In the genomic region with DNA sequence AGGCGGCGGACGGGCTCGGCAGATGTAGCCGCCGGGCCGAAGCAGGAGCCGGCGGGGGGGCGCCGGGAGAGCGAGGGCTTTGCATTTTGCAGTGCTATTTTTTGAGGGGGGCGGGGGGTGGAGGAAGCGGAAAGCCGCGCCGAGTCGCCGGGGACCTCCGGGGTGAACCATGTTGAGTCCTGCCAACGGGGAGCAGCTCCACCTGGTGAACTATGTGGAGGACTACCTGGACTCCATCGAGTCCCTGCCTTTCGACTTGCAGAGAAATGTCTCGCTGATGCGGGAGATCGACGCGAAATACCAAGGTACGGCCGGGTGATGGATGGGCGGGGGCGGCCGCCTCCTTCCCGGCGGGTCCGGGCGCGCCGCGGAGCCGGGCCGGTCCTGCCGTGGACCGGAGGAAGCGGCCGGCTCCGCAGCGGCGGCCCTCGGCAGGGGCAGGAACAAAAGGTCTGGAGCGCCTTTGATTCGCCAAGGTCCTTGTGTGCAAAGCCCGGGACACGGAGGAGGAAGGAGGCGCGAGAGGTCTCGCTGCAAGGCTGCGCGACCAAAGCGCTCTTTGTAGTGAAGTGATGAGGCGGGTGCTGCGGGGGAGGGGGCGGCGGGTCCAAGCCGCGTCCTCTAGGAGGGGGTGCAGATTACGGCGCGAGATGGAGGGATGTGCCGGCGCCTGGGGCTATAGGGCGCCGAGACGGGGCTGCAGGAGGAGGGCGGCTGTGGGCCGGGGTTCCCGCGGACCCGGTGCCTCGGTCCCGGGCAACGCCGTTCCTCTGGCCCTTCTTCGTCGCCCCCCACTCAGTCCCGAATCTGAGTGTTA, we compare ENCODE assay signal across 2 cellular contexts.
A peak's percentile ranks its signal among the peaks of the same experiment; 100 is the strongest.
TF ChIP-seq lines count a peak whose summit lies in the region.

No MANE protein-coding gene starts in this region.

TF ChIP-seq in GM12878, 131 proteins besides CTCF, POLR2A, EP300 and RAD21 (continues in another document):
- TF ChIP-seq JUND (IDR thresholded peaks at IDR 0.05; ENCODE audit: low read depth, low read length) (no peak), KLF5 (IDR thresholded peaks at IDR 0.05; ENCODE audit: partially characterized antibody) (no peak), MEF2B (IDR thresholded peaks at IDR 0.05; ENCODE audit: partially characterized antibody, poor library complexity, severe bottlenecking) (no peak), CREM (IDR thresholded peaks at IDR 0.05; ENCODE audit: low read depth) (0 out of 2 replicates have a peak, but pooled peaks have one; percentile 13), YY1 (IDR thresholded peaks at IDR 0.05; ENCODE audit: low read depth, low read length) (0 out of 2 replicates have a peak, but pooled peaks have one; percentile 48), CBFB (IDR thresholded peaks at IDR 0.05; ENCODE audit: low read depth) (no peak), DPF2 (IDR thresholded peaks at IDR 0.05) (peak; percentile 39; the same call in 1 of the 2 replicates), TAF1 (IDR thresholded peaks at IDR 0.05; ENCODE audit: borderline replicate concordance, low read depth, low read length) (peak; percentile 16; the same call in 1 of the 2 replicates), STAT1 (conservative IDR thresholded peaks at IDR 0.05) (0 out of 2 replicates have a peak, but pooled peaks have one; percentile 58), LARP7 (IDR thresholded peaks at IDR 0.05) (no peak; the same call in 1 of the 2 replicates), CEBPB (IDR thresholded peaks at IDR 0.05; ENCODE audit: borderline replicate concordance in 1 of 2, low read depth in 2 of 2, low read length in 2 of 2) (no peak), NR2F1 (conservative IDR thresholded peaks at IDR 0.05) (0 out of 2 replicates have a peak, but pooled peaks have one; percentile 11)
- TF ChIP-seq, protein P1, sequence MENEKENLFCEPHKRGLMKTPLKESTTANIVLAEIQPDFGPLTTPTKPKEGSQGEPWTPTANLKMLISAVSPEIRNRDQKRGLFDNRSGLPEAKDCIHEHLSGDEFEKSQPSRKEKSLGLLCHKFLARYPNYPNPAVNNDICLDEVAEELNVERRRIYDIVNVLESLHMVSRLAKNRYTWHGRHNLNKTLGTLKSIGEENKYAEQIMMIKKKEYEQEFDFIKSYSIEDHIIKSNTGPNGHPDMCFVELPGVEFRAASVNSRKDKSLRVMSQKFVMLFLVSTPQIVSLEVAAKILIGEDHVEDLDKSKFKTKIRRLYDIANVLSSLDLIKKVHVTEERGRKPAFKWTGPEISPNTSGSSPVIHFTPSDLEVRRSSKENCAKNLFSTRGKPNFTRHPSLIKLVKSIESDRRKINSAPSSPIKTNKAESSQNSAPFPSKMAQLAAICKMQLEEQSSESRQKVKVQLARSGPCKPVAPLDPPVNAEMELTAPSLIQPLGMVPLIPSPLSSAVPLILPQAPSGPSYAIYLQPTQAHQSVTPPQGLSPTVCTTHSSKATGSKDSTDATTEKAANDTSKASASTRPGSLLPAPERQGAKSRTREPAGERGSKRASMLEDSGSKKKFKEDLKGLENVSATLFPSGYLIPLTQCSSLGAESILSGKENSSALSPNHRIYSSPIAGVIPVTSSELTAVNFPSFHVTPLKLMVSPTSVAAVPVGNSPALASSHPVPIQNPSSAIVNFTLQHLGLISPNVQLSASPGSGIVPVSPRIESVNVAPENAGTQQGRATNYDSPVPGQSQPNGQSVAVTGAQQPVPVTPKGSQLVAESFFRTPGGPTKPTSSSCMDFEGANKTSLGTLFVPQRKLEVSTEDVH (IDR thresholded peaks at IDR 0.05; ENCODE audit: low read depth, partially characterized antibody): no peak
- TF ChIP-seq, protein P2, sequence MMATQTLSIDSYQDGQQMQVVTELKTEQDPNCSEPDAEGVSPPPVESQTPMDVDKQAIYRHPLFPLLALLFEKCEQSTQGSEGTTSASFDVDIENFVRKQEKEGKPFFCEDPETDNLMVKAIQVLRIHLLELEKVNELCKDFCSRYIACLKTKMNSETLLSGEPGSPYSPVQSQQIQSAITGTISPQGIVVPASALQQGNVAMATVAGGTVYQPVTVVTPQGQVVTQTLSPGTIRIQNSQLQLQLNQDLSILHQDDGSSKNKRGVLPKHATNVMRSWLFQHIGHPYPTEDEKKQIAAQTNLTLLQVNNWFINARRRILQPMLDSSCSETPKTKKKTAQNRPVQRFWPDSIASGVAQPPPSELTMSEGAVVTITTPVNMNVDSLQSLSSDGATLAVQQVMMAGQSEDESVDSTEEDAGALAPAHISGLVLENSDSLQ (IDR thresholded peaks at IDR 0.05): no peak
- TF ChIP-seq, protein P3, sequence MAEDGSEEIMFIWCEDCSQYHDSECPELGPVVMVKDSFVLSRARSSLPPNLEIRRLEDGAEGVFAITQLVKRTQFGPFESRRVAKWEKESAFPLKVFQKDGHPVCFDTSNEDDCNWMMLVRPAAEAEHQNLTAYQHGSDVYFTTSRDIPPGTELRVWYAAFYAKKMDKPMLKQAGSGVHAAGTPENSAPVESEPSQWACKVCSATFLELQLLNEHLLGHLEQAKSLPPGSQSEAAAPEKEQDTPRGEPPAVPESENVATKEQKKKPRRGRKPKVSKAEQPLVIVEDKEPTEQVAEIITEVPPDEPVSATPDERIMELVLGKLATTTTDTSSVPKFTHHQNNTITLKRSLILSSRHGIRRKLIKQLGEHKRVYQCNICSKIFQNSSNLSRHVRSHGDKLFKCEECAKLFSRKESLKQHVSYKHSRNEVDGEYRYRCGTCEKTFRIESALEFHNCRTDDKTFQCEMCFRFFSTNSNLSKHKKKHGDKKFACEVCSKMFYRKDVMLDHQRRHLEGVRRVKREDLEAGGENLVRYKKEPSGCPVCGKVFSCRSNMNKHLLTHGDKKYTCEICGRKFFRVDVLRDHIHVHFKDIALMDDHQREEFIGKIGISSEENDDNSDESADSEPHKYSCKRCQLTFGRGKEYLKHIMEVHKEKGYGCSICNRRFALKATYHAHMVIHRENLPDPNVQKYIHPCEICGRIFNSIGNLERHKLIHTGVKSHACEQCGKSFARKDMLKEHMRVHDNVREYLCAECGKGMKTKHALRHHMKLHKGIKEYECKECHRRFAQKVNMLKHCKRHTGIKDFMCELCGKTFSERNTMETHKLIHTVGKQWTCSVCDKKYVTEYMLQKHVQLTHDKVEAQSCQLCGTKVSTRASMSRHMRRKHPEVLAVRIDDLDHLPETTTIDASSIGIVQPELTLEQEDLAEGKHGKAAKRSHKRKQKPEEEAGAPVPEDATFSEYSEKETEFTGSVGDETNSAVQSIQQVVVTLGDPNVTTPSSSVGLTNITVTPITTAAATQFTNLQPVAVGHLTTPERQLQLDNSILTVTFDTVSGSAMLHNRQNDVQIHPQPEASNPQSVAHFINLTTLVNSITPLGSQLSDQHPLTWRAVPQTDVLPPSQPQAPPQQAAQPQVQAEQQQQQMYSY (CRISPR knock-in tag; IDR thresholded peaks at IDR 0.05): no peak

TF ChIP-seq in HEK293T, 16 proteins besides CTCF, POLR2A, EP300 and RAD21:
- TF ChIP-seq ARNT (IDR thresholded peaks at IDR 0.05) (no peak), HDGF (IDR thresholded peaks at IDR 0.05; ENCODE audit: borderline replicate concordance) (no peak), SUZ12 (IDR thresholded peaks at IDR 0.05) (no peak), FOXA1 (IDR thresholded peaks at IDR 0.05) (no peak), LEF1 (IDR thresholded peaks at IDR 0.05; ENCODE audit: borderline replicate concordance) (no peak)
- TF ChIP-seq, protein P2 (IDR thresholded peaks at IDR 0.05): no peak
